In genomic region chr12:70290126-70290525, GRCh38 we compare ENCODE assay signal across 17 cellular contexts. TPM values are rescaled to one million over a fixed set of nuclear protein-coding genes. Genes with fewer than 3 reads are reported as not detected.
DNase-seq lines count a peak whose midpoint lies in the region; ATAC-seq lines count a peak whose summit lies in the region.
"Had no signal": no experiment of that assay in that cellular context is flagged by ENCODE, and none has a peak within 500 bp of the region (broad histone marks: within the 10 kb centered on the region; RNA-seq: fewer than 3 reads in every experiment).

No MANE protein-coding gene starts in this region.

- ATAC-seq in GM19438 (IDR thresholded peaks at IDR 0.05; ENCODE audit: low read depth, unreplicated experiment) (peak; percentile 60), T-helper 17 cell (no peak), HG02852 (IDR thresholded peaks at IDR 0.05; ENCODE audit: unreplicated experiment) (no peak), HG03439 (IDR thresholded peaks at IDR 0.05; ENCODE audit: unreplicated experiment) (no peak)
- ATAC-seq: left lobe of liver, T-cell had no signal

- H3K4me1 Mint-ChIP-seq in immature natural killer cell, result peaks cover 49 to 76% of the 10 kb centered on the region in 2 donors
- peaks cover 40% of the 10 kb centered on the region for H3K4me1 Mint-ChIP-seq in T-helper 17 cell

- H3K36me3 Mint-ChIP-seq in immature natural killer cell (peaks cover 0 to 15% (median 4%) of the 10 kb centered on the region in 3 donors), T-helper 17 cell (ENCODE audit: low read depth) (peaks cover 6% of the 10 kb centered on the region)

- H3K36me3 ChIP-seq in adipocyte (ENCODE audit: control insufficient read depth, insufficient read depth, low read length, severe bottlenecking), result peaks cover 34% of the 10 kb centered on the region

- no peaks in the 10 kb centered on the region for H3K27me3 ChIP-seq in adipocyte (replicated peaks; ENCODE audit: control insufficient read depth, insufficient read depth, low read length)
- H3K27me3 ChIP-seq: ascending aorta had no signal

- no peak overlapping the region for H3K4me3 ChIP-seq in adipocyte (ENCODE audit: low read length)
- H3K4me3 ChIP-seq: ascending aorta had no signal

- H3K27ac Mint-ChIP-seq in immature natural killer cell, result peak overlapping the region in 4 of 6 donors; percentile 5 to 66 (median 28)
- no peak overlapping the region for H3K27ac Mint-ChIP-seq in T-helper 17 cell
- H3K27ac Mint-ChIP-seq: T-cell had no signal

- H3K4me3 Mint-ChIP-seq in immature natural killer cell (no peak overlapping the region), T-helper 17 cell (no peak overlapping the region)
- H3K4me3 Mint-ChIP-seq: T-cell had no signal

- H3K9me3 ChIP-seq in adipocyte (ENCODE audit: control insufficient read depth, low read length) (no peaks in the 10 kb centered on the region), T-helper 17 cell (ENCODE audit: control insufficient read depth, low read length, poor library complexity, severe bottlenecking) (no peaks in the 10 kb centered on the region)
- H3K9me3 ChIP-seq: ascending aorta had no signal

- H3K27me3 Mint-ChIP-seq in immature natural killer cell (ENCODE audit: low read depth in 3 of 3) (peaks cover 0 to 11% (median 7%) of the 10 kb centered on the region in 3 donors), T-helper 17 cell (no peaks in the 10 kb centered on the region)
- H3K27me3 Mint-ChIP-seq: T-cell had no signal

- peak; percentile 2 for DNase-seq in AG08395 (ENCODE audit: low spot score)
- peak; percentile 42 for DNase-seq in adipocyte (ENCODE audit: low read depth)
- DNase-seq in immature natural killer cell, result no peak
- no peak for DNase-seq in HT-29 (ENCODE audit: low spot score)
- DNase-seq in T-helper 17 cell, result no peak
- DNase-seq: activated CD8-positive, alpha-beta memory T cell treated with anti-CD3 and anti-CD28 coated beads for 24 hours; activated effector memory CD4-positive, alpha-beta T cell treated with anti-CD3 and anti-CD28 coated beads, Interleukin-2, amount 50 U/mL, for 16 hours; GF-D8; MM.1S; NCI-H2081; NCI-H526 treated with DMSO at 0.1 percent for 48 hours; T-cell had no signal

- H3K9me3 Mint-ChIP-seq in immature natural killer cell, result no peaks in the 10 kb centered on the region
- H3K9me3 Mint-ChIP-seq: T-cell had no signal

- H3K9ac ChIP-seq in adipocyte (ENCODE audit: low read length), result no peak overlapping the region

- peaks cover 17% of the 10 kb centered on the region for H3K4me1 ChIP-seq in adipocyte (ENCODE audit: control insufficient read depth, insufficient read depth, low read length)
- H3K4me1 ChIP-seq: ascending aorta had no signal

RNA-seq across cellular contexts. Expression of gene CNOT2, which starts 46.9 kb away (rescaled TPM):
- 100 to 1,000 TPM in 2 of 3 donors, 10 to 100 TPM in 1; 84.6 to 126 (median 114) TPM for polyA plus RNA-seq in immature natural killer cell
- total RNA-seq in HT-29 (2014; rRNA removed; shearing (Covaris generic)), result 67.2 and 91.4 TPM in 2 replicates
- 100 to 1,000 TPM; 114 to 120 TPM for total RNA-seq in T-helper 17 cell

Comparison
In these comparisons a context has a peak if more than half of its experiments do, and no peak if none do; other contexts are left out.
1. DNase-seq: peak in AG08395 (single experiment) and adipocyte (single experiment); none in immature natural killer cell (0 of 3), HT-29 (single experiment) and T-helper 17 cell (0 of 3).